ENCODE assay signal across 18 cellular contexts in the genomic region with DNA sequence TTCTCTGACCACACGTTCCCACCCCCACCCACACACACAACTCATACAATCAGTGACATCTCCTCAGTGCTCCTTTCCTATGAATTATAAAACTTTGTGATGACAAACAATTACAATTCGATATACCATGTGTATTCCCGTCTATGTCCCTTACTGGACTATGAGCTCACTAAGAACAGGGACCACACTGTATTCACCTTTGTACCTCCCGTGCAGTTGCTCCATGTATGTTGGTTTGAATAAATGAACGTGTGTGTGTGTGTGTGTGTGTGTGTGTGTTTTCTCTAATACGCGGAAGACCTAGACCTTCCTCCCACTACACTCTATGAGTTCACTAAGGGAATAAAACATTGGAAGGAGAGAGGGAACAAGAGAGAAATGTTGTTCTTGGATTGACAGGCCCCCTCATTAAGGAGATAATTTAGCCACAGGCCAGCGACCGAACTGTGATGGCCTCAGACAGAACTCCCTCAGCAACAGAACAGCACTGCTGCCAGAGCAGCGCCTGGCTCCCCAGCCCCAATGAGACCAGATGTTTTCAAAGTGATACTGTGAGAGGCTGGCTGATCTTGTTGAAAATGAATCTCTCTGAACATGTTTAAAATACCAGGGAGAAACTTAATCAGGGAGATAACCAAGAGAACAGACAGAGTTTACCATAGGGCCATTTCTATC. TPM values are rescaled to one million over a fixed set of nuclear protein-coding genes. Genes with fewer than 3 reads are reported as not detected.
A peak's percentile ranks its signal among the peaks of the same experiment; 100 is the strongest.
DNase-seq lines count a peak whose midpoint lies in the region; ATAC-seq, FAIRE-seq and TF ChIP-seq lines count a peak whose summit lies in the region.
"Had no signal": no experiment of that assay in that cellular context is flagged by ENCODE, and none has a peak within 500 bp of the region (broad histone marks: within the 10 kb centered on the region; RNA-seq: fewer than 3 reads in every experiment).

No MANE protein-coding gene starts in this region.

- in situ Hi-C loops in K562 (cut with MboI) = no loop called here

- peaks cover 69 to 74% of the 10 kb centered on the region in 2 donors for H3K36me3 Mint-ChIP-seq in stimulated activated naive B cell treated with anti-CD40 and anti-IgM and Interleukin-4, amounts not matched to agents 10 μg/mL and 1 μg/mL and 100 μg/mL, for 72 hours
- H3K36me3 Mint-ChIP-seq: CD4-positive, CD25-positive, alpha-beta regulatory T cell; stimulated activated effector memory CD8-positive, alpha-beta T cell treated with anti-CD3 and anti-CD28 coated beads, Interleukin-12 subunit alpha, Interleukin-12 subunit beta, amount 100 ng/mL, for 72 hours had no signal

- TF ChIP-seq CTCF in K562 (IDR thresholded peaks at IDR 0.05 in 2 of 3, conservative IDR thresholded peaks at IDR 0.05 in 1 of 3; ENCODE audit: insufficient read depth in 2 of 3, low read depth in 1 of 3, low read length in 3 of 3) = no peak

- BruUV-seq in K562 (replicated peaks; lab: Mats Ljungman, UMichigan) = no TSS peak

- POLR2A ChIA-PET in K562 (lab: Yijun Ruan, JAX) = no interaction called here

- TF ChIP-seq RAD21 in K562 (CRISPR knock-in tag; conservative IDR thresholded peaks at IDR 0.05 in 1 of 2, IDR thresholded peaks at IDR 0.05 in 1 of 2) = no peak

- H3K27ac Mint-ChIP-seq in stimulated activated naive B cell treated with anti-CD40 and anti-IgM and Interleukin-4, amounts not matched to agents 10 μg/mL and 1 μg/mL and 100 μg/mL, for 72 hours = peak overlapping the region; percentile 74
- H3K27ac Mint-ChIP-seq: activated CD4-positive, alpha-beta T cell treated with anti-CD3 and anti-CD28 coated beads, Interleukin-2, amount 10 ng/mL, durations not matched to agents 7 days and 5 days; CD4-positive, CD25-positive, alpha-beta regulatory T cell; stimulated activated effector memory CD8-positive, alpha-beta T cell treated with anti-CD3 and anti-CD28 coated beads, Interleukin-12 subunit alpha, Interleukin-12 subunit beta, amount 100 ng/mL, for 72 hours had no signal

- H3K4me1 ChIP-seq in K562 (replicated peaks in 1 of 2; ENCODE audit: control insufficient read depth in 2 of 2, insufficient read depth in 2 of 2, low read length in 2 of 2) = peaks cover 5 to 35% of the 10 kb centered on the region in 2 experiments; a peak in 4 of 5 replicates

- intact Hi-C loops in K562 (cut with micrococcal nuclease) = no loop called here

- peak overlapping the region; percentile 38 for H2AFZ ChIP-seq in K562 (ENCODE audit: low read depth, low read length)

- H3K27ac ChIP-seq in K562 (ENCODE audit: extremely low read depth, low read depth, low read length) = no peak overlapping the region; the same call in 2 of the 3 replicates

- no peak overlapping the region for H3K4me3 ChIP-seq in K562

- no peaks in the 10 kb centered on the region; a peak in 1 of 5 replicates for H3K27me3 ChIP-seq in K562 (ENCODE audit: control insufficient read depth in 2 of 2, insufficient read depth in 2 of 2, low read length in 2 of 2)

- no peaks in the 10 kb centered on the region for H4K20me1 ChIP-seq in K562 (replicated peaks; ENCODE audit: control insufficient read depth, insufficient read depth, low read length)

- peaks cover 0 to 7% of the 10 kb centered on the region in 2 donors for H3K9me3 Mint-ChIP-seq in stimulated activated naive B cell treated with anti-CD40 and anti-IgM and Interleukin-4, amounts not matched to agents 10 μg/mL and 1 μg/mL and 100 μg/mL, for 72 hours
- H3K9me3 Mint-ChIP-seq: activated CD4-positive, alpha-beta T cell treated with anti-CD3 and anti-CD28 coated beads, Interleukin-2, amount 10 ng/mL, durations not matched to agents 7 days and 5 days; activated T-cell treated with anti-CD3 and anti-CD28 coated beads, Interleukin-2, amount 50 U/mL, for 4 hours; CD4-positive, CD25-positive, alpha-beta regulatory T cell; stimulated activated effector memory CD8-positive, alpha-beta T cell treated with anti-CD3 and anti-CD28 coated beads, Interleukin-12 subunit alpha, Interleukin-12 subunit beta, amount 100 ng/mL, for 72 hours had no signal

- no peaks in the 10 kb centered on the region for H3K27me3 Mint-ChIP-seq in stimulated activated naive B cell treated with anti-CD40 and anti-IgM and Interleukin-4, amounts not matched to agents 10 μg/mL and 1 μg/mL and 100 μg/mL, for 72 hours

- WGBS in K562 (ENCODE audit: insufficient coverage, low coverage, missing lambda C conversion rate) = 27% methylated on average over 10 of the region's 10 CpGs

- no peaks in the 10 kb centered on the region for H3K9me1 ChIP-seq in K562 (ENCODE audit: control insufficient read depth, insufficient read depth, low read length)

- peak; percentile 57 for ATAC-seq in K562
- ATAC-seq in left lobe of liver = peak; percentile 45
- no peak for ATAC-seq in stimulated activated naive B cell treated with anti-CD40 and anti-IgM and Interleukin-4, amounts not matched to agents 10 μg/mL and 1 μg/mL and 100 μg/mL, for 72 hours (replicated peaks)
- ATAC-seq in GM18511 (IDR thresholded peaks at IDR 0.05; ENCODE audit: unreplicated experiment) = no peak
- ATAC-seq in HG03432 (IDR thresholded peaks at IDR 0.05; ENCODE audit: unreplicated experiment) = no peak
- no peak for ATAC-seq in HG03521 (IDR thresholded peaks at IDR 0.05; ENCODE audit: unreplicated experiment)
- ATAC-seq: activated T-cell treated with anti-CD3 and anti-CD28 coated beads, Interleukin-2, amount 50 U/mL, for 4 hours; stimulated activated effector memory CD8-positive, alpha-beta T cell treated with anti-CD3 and anti-CD28 coated beads, Interleukin-12 subunit alpha, Interleukin-12 subunit beta, amount 100 ng/mL, for 72 hours had no signal

- TF ChIP-seq POLR2A in K562 (conservative IDR thresholded peaks at IDR 0.05) = no peak

- H3K79me2 ChIP-seq in K562 (ENCODE audit: control insufficient read depth, insufficient read depth, low read length) = no peaks in the 10 kb centered on the region

- no peak overlapping the region for H3K9ac ChIP-seq in K562 (ENCODE audit: insufficient read depth in 1 of 2, low read depth in 2 of 2, low read length in 2 of 2)

- no peaks in the 10 kb centered on the region for H3K9me3 ChIP-seq in K562 (replicated peaks; ENCODE audit: control insufficient read depth, insufficient read depth, low read depth, low read length)

- CTCF ChIA-PET in K562 (lab: Yijun Ruan, JAX; ENCODE audit: low intra/inter-chr PET ratio) = no interaction called here

- no peak overlapping the region for H3K4me2 ChIP-seq in K562 (ENCODE audit: insufficient read depth, low read length)

- peak; percentile 21 for DNase-seq in NCI-H446 treated with DMSO at 0.1 percent for 48 hours (lab: John Stamatoyannopoulos, UW)
- DNase-seq in K562 (ENCODE audit: extremely low read depth in 1 of 4, low spot score in 3 of 4) = peak; percentile 35 to 65 (median 52)
- DNase-seq in left lobe of liver (ENCODE audit: low spot score) = no peak
- no peak for DNase-seq in stimulated activated naive B cell treated with anti-CD40 and anti-IgM and Interleukin-4, amounts not matched to agents 10 μg/mL and 1 μg/mL and 100 μg/mL, for 72 hours
- no peak for DNase-seq in NCI-H187 treated with DMSO at 0.1 percent for 48 hours (lab: John Stamatoyannopoulos, UW)
- DNase-seq: activated CD4-positive, alpha-beta T cell treated with anti-CD3 and anti-CD28 coated beads, Interleukin-2, amount 10 ng/mL, durations not matched to agents 7 days and 5 days; activated T-cell treated with anti-CD3 and anti-CD28 coated beads, Interleukin-2, amount 50 U/mL, for 4 hours; CD4-positive, CD25-positive, alpha-beta regulatory T cell; NCI-H1436 treated with DMSO at 0.1 percent for 48 hours; NCI-H510A treated with DMSO at 0.1 percent for 48 hours; stimulated activated CD4-positive, alpha-beta T cell treated with anti-CD3 and anti-CD28 coated beads, Interleukin-4, amount 100 ng/mL, for 24 hours had no signal

- H3K36me3 ChIP-seq in K562 (ENCODE audit: control insufficient read depth, insufficient read depth, low read length) = no peaks in the 10 kb centered on the region

- peaks cover 32 to 48% of the 10 kb centered on the region in 2 donors for H3K4me1 Mint-ChIP-seq in stimulated activated naive B cell treated with anti-CD40 and anti-IgM and Interleukin-4, amounts not matched to agents 10 μg/mL and 1 μg/mL and 100 μg/mL, for 72 hours
- H3K4me1 Mint-ChIP-seq: activated CD4-positive, alpha-beta T cell treated with anti-CD3 and anti-CD28 coated beads, Interleukin-2, amount 10 ng/mL, durations not matched to agents 7 days and 5 days; CD4-positive, CD25-positive, alpha-beta regulatory T cell; stimulated activated effector memory CD8-positive, alpha-beta T cell treated with anti-CD3 and anti-CD28 coated beads, Interleukin-12 subunit alpha, Interleukin-12 subunit beta, amount 100 ng/mL, for 72 hours had no signal

- peak; percentile 49 for FAIRE-seq in K562 (lab: Jason Lieb, UNC)
- FAIRE-seq: frontal cortex, GM12891, GM19239 had no signal

- no peak overlapping the region for H3K4me3 Mint-ChIP-seq in stimulated activated naive B cell treated with anti-CD40 and anti-IgM and Interleukin-4, amounts not matched to agents 10 μg/mL and 1 μg/mL and 100 μg/mL, for 72 hours
- H3K4me3 Mint-ChIP-seq: activated CD4-positive, alpha-beta T cell treated with anti-CD3 and anti-CD28 coated beads, Interleukin-2, amount 10 ng/mL, durations not matched to agents 7 days and 5 days; activated T-cell treated with anti-CD3 and anti-CD28 coated beads, Interleukin-2, amount 50 U/mL, for 4 hours; CD4-positive, CD25-positive, alpha-beta regulatory T cell; stimulated activated effector memory CD8-positive, alpha-beta T cell treated with anti-CD3 and anti-CD28 coated beads, Interleukin-12 subunit alpha, Interleukin-12 subunit beta, amount 100 ng/mL, for 72 hours had no signal

- TF ChIP-seq EP300 in K562 (IDR thresholded peaks at IDR 0.05; ENCODE audit: low read length) = no peak

RNA-seq across cellular contexts. Expression of gene BCAR3, which starts 21.7 kb away (rescaled TPM):
- 0.93 and 1.4 TPM in 2 replicates for total RNA-seq in K562 (2011; cell fraction: chromatin; rRNA removed; ENCODE audit: low replicate concordance)
- 1.2 and 1.3 TPM in 2 replicates for total RNA-seq in K562 (2011; cell fraction: nucleolus; rRNA removed)
- 0.73 and 1.5 TPM in 2 replicates for total RNA-seq in K562 (2011; cell fraction: nucleoplasm; rRNA removed)
- 2.8 and 4.2 TPM in 2 replicates for total RNA-seq in K562 (2014; rRNA removed)
- total RNA-seq in K562 (2014; rRNA removed; fragmentation: Illumina TruSeq; extraction: Trizol) = 4.8 and 6.9 TPM in 2 replicates
- 2.1 and 2.8 TPM in 2 replicates for total RNA-seq in K562 (2015; rRNA removed; fragmentation: Illumina TruSeq; extraction: Trizol)
- 3.6 and 3.8 TPM in 2 replicates for total RNA-seq in K562 (2021)
- 1.8 and 2.0 TPM in 2 replicates for polyA plus RNA-seq in K562 (2011; rRNA removed)
- polyA plus RNA-seq in K562 (2011; cell fraction: cytosol; rRNA removed) = 0.75 and 1.1 TPM in 2 replicates
- polyA plus RNA-seq in K562 (2011; cell fraction: nucleus; rRNA removed) = 0.97 and 1.2 TPM in 2 replicates
- 1.4 and 2.7 TPM in 2 replicates for polyA plus RNA-seq in K562 (2012)
- 3.2 and 3.6 TPM in 2 replicates for polyA plus RNA-seq in K562 (2014; fragmentation: Illumina TruSeq; extraction: Trizol)
- 1 to 10 TPM; 5.4 to 6.3 TPM for polyA plus RNA-seq in K562 (2014; fragmentation: Nextera tagmentation; extraction: Ambion mirVana)
- polyA plus RNA-seq in K562 (2014; rRNA removed) = 4.0 and 5.4 TPM in 2 replicates
- polyA minus RNA-seq in K562 (2011; rRNA and poly(A)+ RNA removed) = 0.60 and 1.4 TPM in 2 replicates
- 0.57 and 3.0 TPM in 2 replicates for polyA minus RNA-seq in K562 (2011; cell fraction: cytosol; rRNA and poly(A)+ RNA removed)
- 0.67 and 2.1 TPM in 2 replicates for polyA minus RNA-seq in K562 (2011; cell fraction: nucleus; rRNA and poly(A)+ RNA removed)
- 16.8 TPM for total RNA-seq in left lobe of liver

Comparison
In these comparisons a context has a peak if more than half of its experiments do, and no peak if none do; other contexts are left out.
1. DNase-seq: peak in NCI-H446 treated with DMSO at 0.1 percent for 48 hours (single experiment) and K562 (4 of 4); none in left lobe of liver (single experiment), stimulated activated naive B cell treated with anti-CD40 and anti-IgM and Interleukin-4, amounts not matched to agents 10 μg/mL and 1 μg/mL and 100 μg/mL, for 72 hours (single experiment) and NCI-H187 treated with DMSO at 0.1 percent for 48 hours (single experiment).
2. ATAC-seq: peak in K562 (single experiment) and left lobe of liver (single experiment); none in stimulated activated naive B cell treated with anti-CD40 and anti-IgM and Interleukin-4, amounts not matched to agents 10 μg/mL and 1 μg/mL and 100 μg/mL, for 72 hours (0 of 2), GM18511 (single experiment), HG03432 (single experiment) and HG03521 (single experiment).